In genomic region chrX:65894138-65894537, GRCh38 we compare ENCODE assay signal across 18 cellular contexts.
A peak's percentile ranks its signal among the peaks of the same experiment; 100 is the strongest.
DNase-seq lines count a peak whose midpoint lies in the region; ATAC-seq and TF ChIP-seq lines count a peak whose summit lies in the region.
"Had no signal": no experiment of that assay in that cellular context is flagged by ENCODE, and none has a peak within 500 bp of the region (broad histone marks: within the 10 kb centered on the region; RNA-seq: fewer than 3 reads in every experiment).

No MANE protein-coding gene starts in this region.

- H3K9me3 ChIP-seq in T-helper 17 cell (ENCODE audit: control insufficient read depth, low read length, poor library complexity, severe bottlenecking): no peaks in the 10 kb centered on the region
- H3K9me3 ChIP-seq: breast epithelium, SJSA1 had no signal

- ATAC-seq in T-helper 17 cell (peak; percentile 54), GM18909 (IDR thresholded peaks at IDR 0.05; ENCODE audit: poor library complexity, unreplicated experiment) (no peak)
- ATAC-seq in stimulated activated naive B cell treated with anti-CD40 and anti-IgM and Interleukin-4, amounts not matched to agents 10 μg/mL and 1 μg/mL and 100 μg/mL, for 72 hours (replicated peaks): peak; percentile 38 to 57

- TF ChIP-seq POLR2A in erythroblast (IDR thresholded peaks at IDR 0.05; ENCODE audit: low read length): no peak

- H3K9me3 Mint-ChIP-seq in stimulated activated naive B cell treated with anti-CD40 and anti-IgM and Interleukin-4, amounts not matched to agents 10 μg/mL and 1 μg/mL and 100 μg/mL, for 72 hours: peaks cover 6 to 8% of the 10 kb centered on the region in 2 donors
- H3K9me3 Mint-ChIP-seq: activated T-cell treated with anti-CD3 and anti-CD28 coated beads, Interleukin-2, amount 50 U/mL, for 24 hours had no signal

- no peaks in the 10 kb centered on the region for H3K27me3 Mint-ChIP-seq in T-helper 17 cell
- H3K27me3 Mint-ChIP-seq in stimulated activated naive B cell treated with anti-CD40 and anti-IgM and Interleukin-4, amounts not matched to agents 10 μg/mL and 1 μg/mL and 100 μg/mL, for 72 hours: peaks cover 0 to 12% of the 10 kb centered on the region in 2 donors

- H3K27ac Mint-ChIP-seq in T-helper 17 cell: peak overlapping the region; percentile 6
- peak overlapping the region; percentile 51 for H3K27ac Mint-ChIP-seq in stimulated activated naive B cell treated with anti-CD40 and anti-IgM and Interleukin-4, amounts not matched to agents 10 μg/mL and 1 μg/mL and 100 μg/mL, for 72 hours
- H3K27ac Mint-ChIP-seq: activated T-cell treated with anti-CD3 and anti-CD28 coated beads, Interleukin-2, amount 50 U/mL, for 24 hours; progenitor cell of endocrine pancreas had no signal

- no peak overlapping the region for H3K4me3 Mint-ChIP-seq in T-helper 17 cell
- no peak overlapping the region for H3K4me3 Mint-ChIP-seq in stimulated activated naive B cell treated with anti-CD40 and anti-IgM and Interleukin-4, amounts not matched to agents 10 μg/mL and 1 μg/mL and 100 μg/mL, for 72 hours
- H3K4me3 Mint-ChIP-seq: activated T-cell treated with anti-CD3 and anti-CD28 coated beads, Interleukin-2, amount 50 U/mL, for 24 hours; nephron progenitor cell had no signal

- peaks cover 4% of the 10 kb centered on the region for H3K4me1 Mint-ChIP-seq in T-helper 17 cell
- H3K4me1 Mint-ChIP-seq in stimulated activated naive B cell treated with anti-CD40 and anti-IgM and Interleukin-4, amounts not matched to agents 10 μg/mL and 1 μg/mL and 100 μg/mL, for 72 hours: peaks cover 21 to 25% of the 10 kb centered on the region in 2 donors
- H3K4me1 Mint-ChIP-seq: nephron progenitor cell had no signal

- peaks cover 3% of the 10 kb centered on the region for H3K36me3 Mint-ChIP-seq in T-helper 17 cell (ENCODE audit: low read depth)
- H3K36me3 Mint-ChIP-seq in stimulated activated naive B cell treated with anti-CD40 and anti-IgM and Interleukin-4, amounts not matched to agents 10 μg/mL and 1 μg/mL and 100 μg/mL, for 72 hours: peaks cover 10 to 11% of the 10 kb centered on the region in 2 donors

- DNase-seq in activated CD4-positive, alpha-beta T cell treated with anti-CD3 and anti-CD28 coated beads for 48 hours: peak; percentile 3
- DNase-seq in activated CD4-positive, alpha-beta T cell treated with anti-CD3 and anti-CD28 coated beads for 4 hours: no peak
- DNase-seq in T-helper 17 cell (no peak), erythroblast (lab: John Stamatoyannopoulos, UW) (peak; percentile 0 to 1), NCI-H2107 treated with DMSO at 0.1 percent for 48 hours (lab: John Stamatoyannopoulos, UW; ENCODE audit: unreplicated experiment) (no peak), cerebellar cortex (ENCODE audit: low spot score) (no peak)
- DNase-seq in stimulated activated naive B cell treated with anti-CD40 and anti-IgM and Interleukin-4, amounts not matched to agents 10 μg/mL and 1 μg/mL and 100 μg/mL, for 72 hours: peak; percentile 11
- DNase-seq: activated T-cell treated with anti-CD3 and anti-CD28 coated beads, Interleukin-2, amount 50 U/mL, for 24 hours; glutamatergic neuron; MV-4-11; NCI-H2029 treated with DMSO at 0.1 percent for 48 hours; NCI-H510A; nephron progenitor cell; trophoblast cell had no signal

Comparison
In these comparisons a context has a peak if more than half of its experiments do, and no peak if none do; other contexts are left out.
1. DNase-seq: peak in activated CD4-positive, alpha-beta T cell treated with anti-CD3 and anti-CD28 coated beads for 48 hours (single experiment), erythroblast (2 of 2) and stimulated activated naive B cell treated with anti-CD40 and anti-IgM and Interleukin-4, amounts not matched to agents 10 μg/mL and 1 μg/mL and 100 μg/mL, for 72 hours (single experiment); none in activated CD4-positive, alpha-beta T cell treated with anti-CD3 and anti-CD28 coated beads for 4 hours (0 of 2), T-helper 17 cell (0 of 3), NCI-H2107 treated with DMSO at 0.1 percent for 48 hours (single experiment) and cerebellar cortex (single experiment).